ENCODE assay signal across 13 cellular contexts in genomic region chr18:63233334-63233733, GRCh38.
DNase-seq lines count a peak whose midpoint lies in the region; ATAC-seq and FAIRE-seq lines count a peak whose summit lies in the region.
"Had no signal": no experiment of that assay in that cellular context is flagged by ENCODE, and none has a peak within 500 bp of the region (broad histone marks: within the 10 kb centered on the region; RNA-seq: fewer than 3 reads in every experiment).

No MANE protein-coding gene starts in this region.

- H3K4me1 Mint-ChIP-seq in activated CD4-positive, alpha-beta memory T cell treated with anti-CD3 and anti-CD28 coated beads for 36 hours (ENCODE audit: low read depth): peaks cover 86% of the 10 kb centered on the region
- peaks cover 62% of the 10 kb centered on the region for H3K4me1 Mint-ChIP-seq in activated CD4-positive, alpha-beta memory T cell treated with anti-CD3 and anti-CD28 coated beads, Interleukin-2, amount 10 ng/mL, durations not matched to agents 7 days and 5 days
- H3K4me1 Mint-ChIP-seq in naive B cell: peaks cover 39 to 68% (median 54%) of the 10 kb centered on the region in 3 donors
- peaks cover 89% of the 10 kb centered on the region for H3K4me1 Mint-ChIP-seq in stimulated activated naive CD8-positive, alpha-beta T cell treated with anti-CD3 and anti-CD28 coated beads, Interleukin-15, Interleukin-2, amounts not matched to agents 100 ng/mL and 50 ng/mL, for 24 hours (ENCODE audit: low read depth)

- peaks cover 42% of the 10 kb centered on the region for H3K36me3 Mint-ChIP-seq in activated CD4-positive, alpha-beta memory T cell treated with anti-CD3 and anti-CD28 coated beads for 36 hours
- peaks cover 77% of the 10 kb centered on the region for H3K36me3 Mint-ChIP-seq in activated CD4-positive, alpha-beta memory T cell treated with anti-CD3 and anti-CD28 coated beads, Interleukin-2, amount 10 ng/mL, durations not matched to agents 7 days and 5 days (ENCODE audit: low read depth)
- H3K36me3 Mint-ChIP-seq in naive B cell: peaks cover 8 to 41% of the 10 kb centered on the region in 2 donors
- peaks cover 45% of the 10 kb centered on the region for H3K36me3 Mint-ChIP-seq in stimulated activated naive CD8-positive, alpha-beta T cell treated with anti-CD3 and anti-CD28 coated beads, Interleukin-15, Interleukin-2, amounts not matched to agents 100 ng/mL and 50 ng/mL, for 24 hours (ENCODE audit: low read depth)

- H3K27me3 Mint-ChIP-seq in activated CD4-positive, alpha-beta memory T cell treated with anti-CD3 and anti-CD28 coated beads for 36 hours: no peaks in the 10 kb centered on the region
- no peaks in the 10 kb centered on the region for H3K27me3 Mint-ChIP-seq in activated CD4-positive, alpha-beta memory T cell treated with anti-CD3 and anti-CD28 coated beads, Interleukin-2, amount 10 ng/mL, durations not matched to agents 7 days and 5 days
- H3K27me3 Mint-ChIP-seq in naive B cell: no peaks in the 10 kb centered on the region
- no peaks in the 10 kb centered on the region for H3K27me3 Mint-ChIP-seq in stimulated activated naive CD8-positive, alpha-beta T cell treated with anti-CD3 and anti-CD28 coated beads, Interleukin-15, Interleukin-2, amounts not matched to agents 100 ng/mL and 50 ng/mL, for 24 hours

- ATAC-seq in naive B cell (ENCODE audit: low read depth in 2 of 2): no peak
- ATAC-seq: left lung had no signal

- POLR2A ChIA-PET in activated CD4-positive, alpha-beta memory T cell treated with anti-CD3 and anti-CD28 coated beads for 36 hours (lab: Charles Lee): interaction anchor here (1.0 kb wide), 1 partner anchor 9 kb away, joined by 3 read pairs; no protein-coding TSS in a partner anchor
- POLR2A ChIA-PET in activated CD4-positive, alpha-beta memory T cell treated with anti-CD3 and anti-CD28 coated beads, Interleukin-2, amount 10 ng/mL, durations not matched to agents 7 days and 5 days (lab: Charles Lee): no interaction called here

- DNase-seq in activated CD4-positive, alpha-beta memory T cell treated with anti-CD3 and anti-CD28 coated beads for 36 hours: no peak
- no peak for DNase-seq in activated CD4-positive, alpha-beta memory T cell treated with anti-CD3 and anti-CD28 coated beads, Interleukin-2, amount 10 ng/mL, durations not matched to agents 7 days and 5 days
- DNase-seq in activated T-cell treated with anti-CD3 and anti-CD28 coated beads for 24 hours (ENCODE audit: low read depth) (peak; percentile 44), naive B cell (no peak), epidermal melanocyte (ENCODE audit: insufficient read length, low spot score) (no peak), HTR-8/SVneo (ENCODE audit: insufficient read length, low spot score) (no peak), GM19240 (ENCODE audit: insufficient read length, low spot score) (no peak)
- DNase-seq: brain microvascular endothelial cell, Calu3, left lung, NCI-H1048, SIG-M5 had no signal

- H3K27ac Mint-ChIP-seq in activated CD4-positive, alpha-beta memory T cell treated with anti-CD3 and anti-CD28 coated beads for 36 hours: peak overlapping the region; percentile 69
- H3K27ac Mint-ChIP-seq in activated CD4-positive, alpha-beta memory T cell treated with anti-CD3 and anti-CD28 coated beads, Interleukin-2, amount 10 ng/mL, durations not matched to agents 7 days and 5 days: no peak overlapping the region
- peak overlapping the region in 4 of 6 donors; percentile 14 to 62 (median 26) for H3K27ac Mint-ChIP-seq in naive B cell
- peak overlapping the region; percentile 83 for H3K27ac Mint-ChIP-seq in stimulated activated naive CD8-positive, alpha-beta T cell treated with anti-CD3 and anti-CD28 coated beads, Interleukin-15, Interleukin-2, amounts not matched to agents 100 ng/mL and 50 ng/mL, for 24 hours

- intact Hi-C loops in activated CD4-positive, alpha-beta memory T cell treated with anti-CD3 and anti-CD28 coated beads for 36 hours (cut with micrococcal nuclease): no loop called here

- no peak overlapping the region for H3K4me3 Mint-ChIP-seq in activated CD4-positive, alpha-beta memory T cell treated with anti-CD3 and anti-CD28 coated beads for 36 hours
- H3K4me3 Mint-ChIP-seq in activated CD4-positive, alpha-beta memory T cell treated with anti-CD3 and anti-CD28 coated beads, Interleukin-2, amount 10 ng/mL, durations not matched to agents 7 days and 5 days: no peak overlapping the region
- peak overlapping the region in 2 of 8 donors; percentile 19 to 72 for H3K4me3 Mint-ChIP-seq in naive B cell
- H3K4me3 Mint-ChIP-seq in stimulated activated naive CD8-positive, alpha-beta T cell treated with anti-CD3 and anti-CD28 coated beads, Interleukin-15, Interleukin-2, amounts not matched to agents 100 ng/mL and 50 ng/mL, for 24 hours: peak overlapping the region; percentile 31

- no peak for FAIRE-seq in HTR-8/SVneo (lab: Jason Lieb, UNC)

- peaks cover 23% of the 10 kb centered on the region for H3K9me3 Mint-ChIP-seq in activated CD4-positive, alpha-beta memory T cell treated with anti-CD3 and anti-CD28 coated beads for 36 hours
- H3K9me3 Mint-ChIP-seq in activated CD4-positive, alpha-beta memory T cell treated with anti-CD3 and anti-CD28 coated beads, Interleukin-2, amount 10 ng/mL, durations not matched to agents 7 days and 5 days: peaks cover 9% of the 10 kb centered on the region
- peaks cover 0 to 11% (median 0%) of the 10 kb centered on the region in 7 donors for H3K9me3 Mint-ChIP-seq in naive B cell
- peaks cover 10% of the 10 kb centered on the region for H3K9me3 Mint-ChIP-seq in stimulated activated naive CD8-positive, alpha-beta T cell treated with anti-CD3 and anti-CD28 coated beads, Interleukin-15, Interleukin-2, amounts not matched to agents 100 ng/mL and 50 ng/mL, for 24 hours

- CTCF ChIA-PET in activated CD4-positive, alpha-beta memory T cell treated with anti-CD3 and anti-CD28 coated beads for 36 hours (lab: Charles Lee): no interaction called here
- CTCF ChIA-PET in activated CD4-positive, alpha-beta memory T cell treated with anti-CD3 and anti-CD28 coated beads, Interleukin-2, amount 10 ng/mL, durations not matched to agents 7 days and 5 days (lab: Charles Lee): interaction anchor here (2.7 kb wide), 1 partner anchor 84 kb away, joined by 12 read pairs; no protein-coding TSS in a partner anchor
